Comparison of ENCODE assay signal across 15 cellular contexts in the genomic region with DNA sequence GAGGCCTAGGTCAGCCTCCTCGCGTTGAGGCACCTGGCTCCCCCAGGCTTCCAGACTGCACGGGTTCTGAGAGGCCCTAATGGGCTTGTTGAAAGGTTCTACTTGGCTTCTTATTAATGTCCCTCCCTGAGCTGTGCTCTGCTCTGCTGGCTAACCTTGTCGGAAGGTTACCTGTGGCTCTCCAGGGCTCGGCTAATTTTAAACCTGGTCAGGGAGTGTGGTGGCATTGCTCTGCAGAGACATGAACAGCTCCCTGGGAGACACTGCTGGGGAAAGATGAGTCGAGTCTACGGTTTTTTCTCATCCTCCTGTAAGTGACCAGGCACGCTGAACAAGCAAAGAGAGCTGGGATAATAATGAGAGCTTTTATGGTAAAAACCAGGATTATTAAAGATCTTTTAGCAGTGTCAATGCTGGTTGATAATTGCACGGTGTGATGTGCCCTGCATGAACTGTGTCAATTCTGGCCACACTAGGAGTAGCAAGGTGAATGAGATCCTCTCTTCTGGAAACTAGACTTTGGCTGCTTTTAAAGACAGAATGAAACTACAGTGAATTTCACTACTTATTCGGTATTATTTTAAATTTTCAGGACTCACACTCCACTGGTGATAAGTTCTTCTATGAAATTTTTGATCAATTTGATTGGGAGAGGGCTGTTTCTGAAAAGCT.
DNase-seq lines count a peak whose midpoint lies in the region; ATAC-seq, FAIRE-seq and TF ChIP-seq lines count a peak whose summit lies in the region.
"Had no signal": no experiment of that assay in that cellular context is flagged by ENCODE, and none has a peak within 500 bp of the region (broad histone marks: within the 10 kb centered on the region; RNA-seq: fewer than 3 reads in every experiment).

No MANE protein-coding gene starts in this region.

- no peak for TF ChIP-seq EP300 in A549 (IDR thresholded peaks at IDR 0.05)

- no peaks in the 10 kb centered on the region for H3K9me3 ChIP-seq in A549

- H3K4me1 ChIP-seq in A549: peaks cover 83% of the 10 kb centered on the region

- no peak for TF ChIP-seq POLR2A in A549 (IDR thresholded peaks at IDR 0.05; ENCODE audit: low read length)

- WGBS in A549 (ENCODE audit: missing lambda C conversion rate): 59% methylated on average over 10 of the region's 10 CpGs

- H3K4me3 ChIP-seq in A549 (no peak overlapping the region), choroid plexus epithelial cell (ENCODE audit: low read depth, low read length) (no peak overlapping the region)

- peaks cover 3% of the 10 kb centered on the region for H3K9me3 Mint-ChIP-seq in mesothelial cell of epicardium

- H3K27me3 Mint-ChIP-seq in mesothelial cell of epicardium (ENCODE audit: low read depth): no peaks in the 10 kb centered on the region

- POLR2A ChIA-PET in A549 (lab: Yijun Ruan, JAX): interaction anchor here (0.7 kb wide), 1 partner anchor 37 kb away, joined by 3 read pairs; no protein-coding TSS in a partner anchor

- TF ChIP-seq RAD21 in A549 (conservative IDR thresholded peaks at IDR 0.05 in 1 of 2, IDR thresholded peaks at IDR 0.05 in 1 of 2): no peak

- H3K27ac ChIP-seq in A549: peak overlapping the region in 1 of 2 experiments; percentile 57; a peak in 3 of 6 replicates
- H3K27ac ChIP-seq: VCaP had no signal

- CTCF ChIA-PET in A549 (lab: Yijun Ruan, JAX): interaction anchor here (0.6 to 1.2 kb wide), 4 partner anchors 24 to 414 kb away, joined by 3 to 4 read pairs (median 4); no protein-coding TSS in a partner anchor

- no peak overlapping the region for H3K4me3 Mint-ChIP-seq in mesothelial cell of epicardium
- H3K4me3 Mint-ChIP-seq: immature natural killer cell; stimulated activated naive CD8-positive, alpha-beta T cell treated with anti-CD3 and anti-CD28 coated beads, Interleukin-15, amount 100 ng/mL, for 72 hours had no signal

- peak overlapping the region; percentile 44 for H3K4me2 ChIP-seq in A549

- TF ChIP-seq CTCF in A549 (IDR thresholded peaks at IDR 0.05): no peak
- TF ChIP-seq CTCF in choroid plexus epithelial cell (conservative IDR thresholded peaks at IDR 0.05; ENCODE audit: low read depth, low read length): no peak
- TF ChIP-seq CTCF in mesothelial cell of epicardium (IDR thresholded peaks at IDR 0.05; ENCODE audit: unreplicated experiment): no peak

- peak overlapping the region; percentile 92 for H3K27ac Mint-ChIP-seq in mesothelial cell of epicardium
- H3K27ac Mint-ChIP-seq: immature natural killer cell; stimulated activated naive CD8-positive, alpha-beta T cell treated with anti-CD3 and anti-CD28 coated beads, Interleukin-15, amount 100 ng/mL, for 72 hours had no signal

- DNase-seq in A549 (ENCODE audit: low read depth in 1 of 2, low spot score in 1 of 2) (no peak), NCI-H146 treated with DMSO at 0.1 percent for 48 hours (lab: John Stamatoyannopoulos, UW; ENCODE audit: unreplicated experiment) (peak; percentile 24), choroid plexus epithelial cell (ENCODE audit: low read depth) (peak; percentile 26), mesothelial cell of epicardium (ENCODE audit: low spot score in 2 of 2, unreplicated experiment in 2 of 2) (no peak), iPS-NIHi11 (ENCODE audit: low spot score) (no peak)
- DNase-seq: DMS53; immature natural killer cell; NCI-H1105 treated with DMSO at 0.1 percent for 48 hours; stimulated activated CD4-positive, alpha-beta T cell treated with anti-CD3 and anti-CD28 coated beads, Interleukin-4, amount 100 ng/mL, for 4 hours; stimulated activated naive CD8-positive, alpha-beta T cell treated with anti-CD3 and anti-CD28 coated beads, Interleukin-15, amount 100 ng/mL, for 72 hours had no signal

- no peak for FAIRE-seq in A549 (lab: Jason Lieb, UNC)

- H3K36me3 Mint-ChIP-seq in mesothelial cell of epicardium: peaks cover 3% of the 10 kb centered on the region
- H3K36me3 Mint-ChIP-seq: immature natural killer cell had no signal

- peaks cover 70% of the 10 kb centered on the region for H3K4me1 Mint-ChIP-seq in mesothelial cell of epicardium
- H3K4me1 Mint-ChIP-seq: immature natural killer cell; stimulated activated naive CD8-positive, alpha-beta T cell treated with anti-CD3 and anti-CD28 coated beads, Interleukin-15, amount 100 ng/mL, for 72 hours had no signal

- ATAC-seq in A549 (peak; percentile 17 to 58; a peak in 4 of 6 replicates), GM19324 (IDR thresholded peaks at IDR 0.05; ENCODE audit: low FRiP score, unreplicated experiment) (no peak), HG02973 (IDR thresholded peaks at IDR 0.05; ENCODE audit: unreplicated experiment) (no peak), GM19351 (IDR thresholded peaks at IDR 0.05; ENCODE audit: unreplicated experiment) (no peak)
- ATAC-seq: Panc1; stimulated activated naive CD8-positive, alpha-beta T cell treated with anti-CD3 and anti-CD28 coated beads, Interleukin-15, amount 100 ng/mL, for 72 hours had no signal

TF ChIP-seq in A549, 52 proteins besides CTCF, POLR2A, EP300 and RAD21:
- peak; percentile 16 for TF ChIP-seq MAFK (IDR thresholded peaks at IDR 0.05; ENCODE audit: partially characterized antibody)
- TF ChIP-seq, protein P1, sequence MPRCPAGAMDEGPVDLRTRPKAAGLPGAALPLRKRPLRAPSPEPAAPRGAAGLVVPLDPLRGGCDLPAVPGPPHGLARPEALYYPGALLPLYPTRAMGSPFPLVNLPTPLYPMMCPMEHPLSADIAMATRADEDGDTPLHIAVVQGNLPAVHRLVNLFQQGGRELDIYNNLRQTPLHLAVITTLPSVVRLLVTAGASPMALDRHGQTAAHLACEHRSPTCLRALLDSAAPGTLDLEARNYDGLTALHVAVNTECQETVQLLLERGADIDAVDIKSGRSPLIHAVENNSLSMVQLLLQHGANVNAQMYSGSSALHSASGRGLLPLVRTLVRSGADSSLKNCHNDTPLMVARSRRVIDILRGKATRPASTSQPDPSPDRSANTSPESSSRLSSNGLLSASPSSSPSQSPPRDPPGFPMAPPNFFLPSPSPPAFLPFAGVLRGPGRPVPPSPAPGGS (IDR thresholded peaks at IDR 0.05): no peak

Comparison
In these comparisons a context has a peak if more than half of its experiments do, and no peak if none do; other contexts are left out.
1. ATAC-seq: peak in A549 (2 of 2); none in GM19324 (single experiment), HG02973 (single experiment) and GM19351 (single experiment).
2. DNase-seq: peak in NCI-H146 treated with DMSO at 0.1 percent for 48 hours (single experiment) and choroid plexus epithelial cell (single experiment); none in A549 (0 of 2), mesothelial cell of epicardium (0 of 2) and iPS-NIHi11 (single experiment).